In the genomic region with DNA sequence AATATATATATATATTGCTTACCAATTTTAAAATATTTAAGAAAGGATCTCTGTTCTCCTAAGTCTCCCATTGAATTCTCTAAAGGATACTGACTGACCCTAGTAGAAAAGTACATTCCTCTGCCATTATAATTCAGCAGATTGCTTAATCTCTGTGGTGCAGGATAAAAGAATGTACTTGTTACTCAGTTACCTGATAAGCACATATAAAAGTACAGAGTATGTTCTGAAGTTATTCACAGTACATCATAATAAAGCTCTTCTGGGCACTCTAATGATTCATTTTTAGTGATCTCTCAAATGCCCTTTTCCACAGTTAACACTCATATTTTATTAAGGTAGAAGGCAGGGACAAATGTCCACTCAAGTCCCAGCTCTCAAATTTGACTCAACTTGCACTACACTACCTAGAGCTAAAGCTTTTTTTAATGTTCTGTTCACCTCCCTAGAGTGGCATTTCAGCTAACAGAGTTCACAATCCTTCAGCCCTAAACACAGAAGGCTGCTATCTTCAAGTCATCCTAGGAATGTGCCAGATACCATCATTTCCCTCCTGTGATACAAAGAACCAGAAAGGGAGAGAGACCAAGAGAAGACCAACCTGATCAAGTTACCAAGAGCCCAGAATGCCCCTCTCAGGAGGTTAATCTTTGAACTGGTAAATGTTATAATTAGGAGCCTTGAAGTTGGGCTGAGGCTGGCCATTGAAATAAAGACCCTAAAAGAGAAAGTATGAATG, we compare ENCODE assay signal across 12 cellular contexts. TPM values are rescaled to one million over a fixed set of nuclear protein-coding genes. Genes with fewer than 3 reads are reported as not detected.
DNase-seq lines count a peak whose midpoint lies in the region; ATAC-seq and TF ChIP-seq lines count a peak whose summit lies in the region.
"Had no signal": no experiment of that assay in that cellular context is flagged by ENCODE, and none has a peak within 500 bp of the region (broad histone marks: within the 10 kb centered on the region; RNA-seq: fewer than 3 reads in every experiment).

No MANE protein-coding gene starts in this region.

- H4K20me1 ChIP-seq in smooth muscle cell (ENCODE audit: low read depth), result peaks cover 9% of the 10 kb centered on the region

- no peaks in the 10 kb centered on the region for H3F3A ChIP-seq in smooth muscle cell (ENCODE audit: low read depth)

- DNase-seq in M059J (ENCODE audit: low read depth) (peak; percentile 32), iPS-NIHi7 (ENCODE audit: extremely low spot score) (peak; percentile 41), smooth muscle cell (lab: John Stamatoyannopoulos, UW; ENCODE audit: unreplicated experiment) (no peak), SK-N-DZ (ENCODE audit: low spot score) (no peak)
- DNase-seq in activated CD8-positive, alpha-beta memory T cell treated with anti-CD3 and anti-CD28 coated beads for 24 hours, result no peak
- DNase-seq: activated T-cell treated with anti-CD3 and anti-CD28 coated beads for 4 hours; DMS79; stimulated activated naive CD8-positive, alpha-beta T cell treated with anti-CD3 and anti-CD28 coated beads, Interleukin-15, Interleukin-2, amounts not matched to agents 100 U/mL and 50 U/mL, for 24 hours had no signal

- H3K27ac Mint-ChIP-seq in brain, result peak overlapping the region in 4 of 5 experiments; percentile 52 to 94 (median 80)

- H3K27me3 Mint-ChIP-seq in brain, result peaks cover 7% of the 10 kb centered on the region
- H3K27me3 Mint-ChIP-seq: central memory CD8-positive, alpha-beta T cell had no signal

- H3K4me3 Mint-ChIP-seq in brain, result peak overlapping the region; percentile 51 to 84 (median 67)
- H3K4me3 Mint-ChIP-seq: central memory CD8-positive, alpha-beta T cell had no signal

- H3K4me3 ChIP-seq in smooth muscle cell, result no peak overlapping the region

- ATAC-seq in HG02763 (IDR thresholded peaks at IDR 0.05; ENCODE audit: unreplicated experiment), result no peak
- ATAC-seq: stimulated activated naive CD8-positive, alpha-beta T cell treated with anti-CD3 and anti-CD28 coated beads, Interleukin-15, Interleukin-2, amounts not matched to agents 100 U/mL and 50 U/mL, for 24 hours had no signal

- H3K9me3 ChIP-seq in smooth muscle cell (replicated peaks; ENCODE audit: low read depth), result no peaks in the 10 kb centered on the region

- no peak overlapping the region for H3K9ac ChIP-seq in smooth muscle cell (ENCODE audit: low read depth)

- peaks cover 45% of the 10 kb centered on the region for H3K4me1 Mint-ChIP-seq in brain
- H3K4me1 Mint-ChIP-seq: central memory CD8-positive, alpha-beta T cell had no signal

- peaks cover 0 to 12% (median 4%) of the 10 kb centered on the region in 5 experiments for H3K9me3 Mint-ChIP-seq in brain
- H3K9me3 Mint-ChIP-seq: central memory CD8-positive, alpha-beta T cell had no signal

- H3K27me3 ChIP-seq in smooth muscle cell (ENCODE audit: low read depth), result no peaks in the 10 kb centered on the region

- peaks cover 22% of the 10 kb centered on the region for H3K79me2 ChIP-seq in smooth muscle cell (ENCODE audit: low read depth)

- H2AFZ ChIP-seq in smooth muscle cell (ENCODE audit: low read depth), result no peak overlapping the region

- no peak overlapping the region for H3K27ac ChIP-seq in smooth muscle cell (ENCODE audit: low read depth)

- peaks cover 11% of the 10 kb centered on the region for H3K36me3 ChIP-seq in smooth muscle cell (ENCODE audit: low read depth)

- TF ChIP-seq CTCF in brain (conservative IDR thresholded peaks at IDR 0.05), result no peak
- no peak for TF ChIP-seq CTCF in smooth muscle cell (IDR thresholded peaks at IDR 0.05; ENCODE audit: borderline replicate concordance, insufficient read depth, poor library complexity, severe bottlenecking)

- peaks cover 46% of the 10 kb centered on the region for H3K4me1 ChIP-seq in smooth muscle cell (ENCODE audit: low read depth)

- peak overlapping the region; percentile 5 for H3K4me2 ChIP-seq in smooth muscle cell

- peaks cover 56% of the 10 kb centered on the region for H3K36me3 Mint-ChIP-seq in brain

RNA-seq across cellular contexts. Expression of a gene that starts 53.3 kb away (rescaled TPM):
- 27.7 and 32.9 TPM in 2 replicates for total RNA-seq in M059J (2014; rRNA removed; shearing (Covaris generic))
- 7.0 TPM for polyA plus RNA-seq in brain (ENCODE audit: insufficient read depth, low read depth, low replicate concordance)
- total RNA-seq in smooth muscle cell, result 18.8 and 33.4 TPM in 2 replicates
- polyA plus RNA-seq in smooth muscle cell, result 13.0 and 16.7 TPM in 2 replicates
- 133 and 168 TPM in 2 replicates for polyA plus RNA-seq in SK-N-DZ (2014; cell fraction: cytosol; rRNA removed)
- 136 and 171 TPM in 2 replicates for polyA plus RNA-seq in SK-N-DZ (2014; cell fraction: nucleus; rRNA removed)
- total RNA-seq: T-helper 2 cell treated with Interferon-gamma antibody and Interleukin-4, amounts not matched to agents 100 ng/mL and 5 ng/mL, for 36 hours had no signal

Comparison
In these comparisons a context has a peak if more than half of its experiments do, and no peak if none do; other contexts are left out.
1. DNase-seq: peak in M059J (single experiment) and iPS-NIHi7 (single experiment); none in smooth muscle cell (single experiment), activated CD8-positive, alpha-beta memory T cell treated with anti-CD3 and anti-CD28 coated beads for 24 hours (single experiment) and SK-N-DZ (single experiment).